ENCODE assay signal across 19 cellular contexts in genomic region chr12:778615-779014, GRCh38. TPM values are rescaled to one million over a fixed set of nuclear protein-coding genes. Genes with fewer than 3 reads are reported as not detected.
DNase-seq lines count a peak whose midpoint lies in the region; ATAC-seq, FAIRE-seq and TF ChIP-seq lines count a peak whose summit lies in the region.
"Had no signal": no experiment of that assay in that cellular context is flagged by ENCODE, and none has a peak within 500 bp of the region (broad histone marks: within the 10 kb centered on the region; RNA-seq: fewer than 3 reads in every experiment).

No MANE protein-coding gene starts in this region.

- no TSS peak for BruUV-seq in IMR-90 (replicated peaks; lab: Mats Ljungman, UMichigan)

- H3K23ac ChIP-seq in IMR-90 (ENCODE audit: low read depth, low read length): no peak overlapping the region; the same call in 1 of the 2 replicates

- no peaks in the 10 kb centered on the region for H3K9me3 ChIP-seq in IMR-90 (ENCODE audit: control insufficient read depth, insufficient read depth, low read length)
- H3K9me3 ChIP-seq in osteoblast (ENCODE audit: low read depth, low read length): no peaks in the 10 kb centered on the region
- no peaks in the 10 kb centered on the region for H3K9me3 ChIP-seq in tibial nerve
- no peaks in the 10 kb centered on the region for H3K9me3 ChIP-seq in body of pancreas
- H3K9me3 ChIP-seq: ascending aorta, Caco-2, tibial artery had no signal

- H4K91ac ChIP-seq in IMR-90 (ENCODE audit: insufficient read depth, low read depth, low read length): no peak overlapping the region

- peaks cover 50% of the 10 kb centered on the region for H3K4me1 Mint-ChIP-seq in activated CD4-positive, alpha-beta T cell treated with anti-CD3 and anti-CD28 coated beads, Interleukin-2, amount 10 ng/mL, durations not matched to agents 24 days and 14 days
- peaks cover 73% of the 10 kb centered on the region for H3K4me1 Mint-ChIP-seq in activated naive CD8-positive, alpha-beta T cell treated with anti-CD3 and anti-CD28 coated beads, Interleukin-2, amount 50 U/mL, for 24 hours

- no peak overlapping the region for H2BK20ac ChIP-seq in IMR-90 (ENCODE audit: low read depth, low read length)

- H2BK15ac ChIP-seq in IMR-90 (ENCODE audit: low read depth, low read length): no peak overlapping the region

- no peak for TF ChIP-seq RAD21 in IMR-90 (IDR thresholded peaks at IDR 0.05; ENCODE audit: low read length)

- POLR2A ChIA-PET in IMR-90 (lab: Charles Lee; ENCODE audit: unreplicated experiment): no interaction called here

- dilution Hi-C loops in IMR-90 (cut with HindIII; ENCODE audit: low sequenced_read_pairs, unreplicated experiment): no loop called here

- intact Hi-C loops in activated CD4-positive, alpha-beta T cell treated with anti-CD3 and anti-CD28 coated beads, Interleukin-2, amount 10 ng/mL, durations not matched to agents 24 days and 14 days (cut with micrococcal nuclease): loop anchor here (2.0 kb wide), 1 partner anchor 16 kb away; no protein-coding TSS in a partner anchor
- intact Hi-C loops in IMR-90 (cut with micrococcal nuclease) (loop anchor here (5.0 kb wide), 1 partner anchor 34 kb away; no protein-coding TSS in a partner anchor), body of pancreas (cut with DNase I) (no loop called here)

- peak overlapping the region; percentile 28 for H2BK5ac ChIP-seq in IMR-90 (ENCODE audit: low read depth, low read length, poor library complexity, severe bottlenecking)

- ATAC-seq in IMR-90 (ENCODE audit: low read depth): no peak
- no peak for ATAC-seq in activated naive CD8-positive, alpha-beta T cell treated with anti-CD3 and anti-CD28 coated beads, Interleukin-2, amount 50 U/mL, for 24 hours
- ATAC-seq in body of pancreas: no peak

- peaks cover 10% of the 10 kb centered on the region for H3K36me3 Mint-ChIP-seq in activated CD4-positive, alpha-beta T cell treated with anti-CD3 and anti-CD28 coated beads, Interleukin-2, amount 10 ng/mL, durations not matched to agents 24 days and 14 days (ENCODE audit: low read depth)
- H3K36me3 Mint-ChIP-seq in activated naive CD8-positive, alpha-beta T cell treated with anti-CD3 and anti-CD28 coated beads, Interleukin-2, amount 50 U/mL, for 24 hours (ENCODE audit: low read depth): peaks cover 7% of the 10 kb centered on the region

- H3K4ac ChIP-seq in IMR-90 (ENCODE audit: low read depth, low read length): no peak overlapping the region

- no peak overlapping the region for H2AK9ac ChIP-seq in IMR-90 (replicated peaks; ENCODE audit: low read depth, low read length, poor library complexity)

- H3K4me2 ChIP-seq in IMR-90 (ENCODE audit: low read depth, low read length) (no peak overlapping the region), osteoblast (ENCODE audit: insufficient read depth, low read length) (peak overlapping the region; percentile 73)
- H3K4me2 ChIP-seq: KMS-11 had no signal

- CTCF ChIA-PET in IMR-90 (lab: Yijun Ruan, JAX): no interaction called here

- no peak overlapping the region for H4K8ac ChIP-seq in IMR-90 (ENCODE audit: low read depth in 2 of 2, low read length in 2 of 2)

- no peak overlapping the region for H3K4me3 ChIP-seq in IMR-90 (ENCODE audit: insufficient read depth, low read depth, low read length)
- no peak overlapping the region for H3K4me3 ChIP-seq in osteoblast (ENCODE audit: insufficient read depth, low read length)
- H3K4me3 ChIP-seq in tibial nerve: no peak overlapping the region
- H3K4me3 ChIP-seq in body of pancreas: no peak overlapping the region
- H3K4me3 ChIP-seq: tibial artery had no signal

- H4K5ac ChIP-seq in IMR-90 (ENCODE audit: low read depth, low read length): no peak overlapping the region

- WGBS in IMR-90 (ENCODE audit: extremely low coverage in 2 of 2, insufficient read length in 1 of 2), 2 experiments: no CpG with 5 or more reads among the region's 6 CpGs
- WGBS in tibial nerve, 2 donors: 89 to 91% methylated on average over 6 of the region's 6 CpGs
- WGBS in body of pancreas, 2 donors: 37 to 48% methylated on average over 6 of the region's 6 CpGs

- peaks cover 22% of the 10 kb centered on the region for H3K9me1 ChIP-seq in IMR-90 (ENCODE audit: insufficient read depth, low read length)

- H3K9me3 Mint-ChIP-seq in activated CD4-positive, alpha-beta T cell treated with anti-CD3 and anti-CD28 coated beads, Interleukin-2, amount 10 ng/mL, durations not matched to agents 24 days and 14 days: no peaks in the 10 kb centered on the region
- H3K9me3 Mint-ChIP-seq in activated naive CD8-positive, alpha-beta T cell treated with anti-CD3 and anti-CD28 coated beads, Interleukin-2, amount 50 U/mL, for 24 hours: no peaks in the 10 kb centered on the region

- H3K4me3 Mint-ChIP-seq in activated CD4-positive, alpha-beta T cell treated with anti-CD3 and anti-CD28 coated beads, Interleukin-2, amount 10 ng/mL, durations not matched to agents 24 days and 14 days: peak overlapping the region; percentile 36
- peak overlapping the region; percentile 66 for H3K4me3 Mint-ChIP-seq in activated naive CD8-positive, alpha-beta T cell treated with anti-CD3 and anti-CD28 coated beads, Interleukin-2, amount 50 U/mL, for 24 hours

- no peaks in the 10 kb centered on the region for H3K27me3 ChIP-seq in IMR-90 (ENCODE audit: control insufficient read depth, insufficient read depth, low read length)
- H3K27me3 ChIP-seq in osteoblast (ENCODE audit: insufficient read depth, low read length): no peaks in the 10 kb centered on the region
- H3K27me3 ChIP-seq in tibial nerve: no peaks in the 10 kb centered on the region
- no peaks in the 10 kb centered on the region for H3K27me3 ChIP-seq in body of pancreas
- H3K27me3 ChIP-seq: ascending aorta, tibial artery had no signal

- H3K27me3 Mint-ChIP-seq in activated CD4-positive, alpha-beta T cell treated with anti-CD3 and anti-CD28 coated beads, Interleukin-2, amount 10 ng/mL, durations not matched to agents 24 days and 14 days: no peaks in the 10 kb centered on the region
- no peaks in the 10 kb centered on the region for H3K27me3 Mint-ChIP-seq in activated naive CD8-positive, alpha-beta T cell treated with anti-CD3 and anti-CD28 coated beads, Interleukin-2, amount 50 U/mL, for 24 hours

- no peak for TF ChIP-seq POLR2A in IMR-90 (IDR thresholded peaks at IDR 0.05; ENCODE audit: low read depth, low read length)
- no peak for TF ChIP-seq POLR2A in tibial nerve (IDR thresholded peaks at IDR 0.05)
- TF ChIP-seq POLR2A in body of pancreas (IDR thresholded peaks at IDR 0.05): no peak
- TF ChIP-seq POLR2A in GM12892 (IDR thresholded peaks at IDR 0.05; ENCODE audit: low read depth, low read length): no peak

- TF ChIP-seq CTCF in IMR-90 (conservative IDR thresholded peaks at IDR 0.05; ENCODE audit: low read depth, low read length) (no peak), osteoblast (IDR thresholded peaks at IDR 0.05; ENCODE audit: extremely low read depth, low read depth, low read length) (no peak), tibial nerve (IDR thresholded peaks at IDR 0.05) (no peak), body of pancreas (IDR thresholded peaks at IDR 0.05) (no peak)

- peaks cover 8% of the 10 kb centered on the region for H3K4me1 ChIP-seq in IMR-90 (ENCODE audit: control insufficient read depth, insufficient read depth, low read length)
- H3K4me1 ChIP-seq in osteoblast (ENCODE audit: insufficient read depth, low read length): peaks cover 45% of the 10 kb centered on the region
- peaks cover 3 to 81% (median 39%) of the 10 kb centered on the region in 4 donors for H3K4me1 ChIP-seq in tibial nerve
- H3K4me1 ChIP-seq in body of pancreas: peaks cover 45% of the 10 kb centered on the region

- peak overlapping the region; percentile 44; the same call in 1 of the 2 replicates for H2AK5ac ChIP-seq in IMR-90 (ENCODE audit: low read depth, low read length)

- DNase-seq in activated CD4-positive, alpha-beta T cell treated with anti-CD3 and anti-CD28 coated beads, Interleukin-2, amount 10 ng/mL, durations not matched to agents 24 days and 14 days: no peak
- DNase-seq in activated CD4-positive, alpha-beta T cell treated with anti-CD3 and anti-CD28 coated beads, Interleukin-2, amount 50 U/mL, for 48 hours: no peak
- DNase-seq in IMR-90 (no peak), osteoblast (ENCODE audit: insufficient read length, low spot score, missing footprints) (no peak), tibial nerve (ENCODE audit: low spot score in 2 of 2) (no peak), body of pancreas (no peak), GM12892 (ENCODE audit: insufficient read length) (no peak)
- DNase-seq in activated naive CD8-positive, alpha-beta T cell treated with anti-CD3 and anti-CD28 coated beads, Interleukin-2, amount 50 U/mL, for 24 hours: no peak
- DNase-seq: activated CD8-positive, alpha-beta memory T cell treated with anti-CD3 and anti-CD28 coated beads, Interleukin-2, amount 50 U/mL, for 4 hours; Caco-2; dermis blood vessel endothelial cell; GF-D8; hippocampal formation; NCI-H226; SHP77 treated with DMSO at 0.1 percent for 48 hours; tibial artery had no signal

- peaks cover 20 to 59% of the 10 kb centered on the region in 2 experiments for H3K79me1 ChIP-seq in IMR-90 (ENCODE audit: low read depth in 1 of 2, low read length in 2 of 2)

- peaks cover 97% of the 10 kb centered on the region for H3K79me2 ChIP-seq in osteoblast (ENCODE audit: insufficient read depth, low read length)

- H3K27ac Mint-ChIP-seq in activated CD4-positive, alpha-beta T cell treated with anti-CD3 and anti-CD28 coated beads, Interleukin-2, amount 10 ng/mL, durations not matched to agents 24 days and 14 days: no peak overlapping the region
- H3K27ac Mint-ChIP-seq in activated naive CD8-positive, alpha-beta T cell treated with anti-CD3 and anti-CD28 coated beads, Interleukin-2, amount 50 U/mL, for 24 hours: peak overlapping the region; percentile 26

- H3K27ac ChIP-seq in IMR-90 (ENCODE audit: insufficient read depth, low read length) (no peak overlapping the region), osteoblast (ENCODE audit: low read depth, low read length) (peak overlapping the region; percentile 86), tibial nerve (no peak overlapping the region), body of pancreas (no peak overlapping the region)
- H3K27ac ChIP-seq: HL-60, KMS-11, tibial artery had no signal

- no peak overlapping the region for H2AFZ ChIP-seq in IMR-90 (replicated peaks; ENCODE audit: low read length, poor library complexity)
- H2AFZ ChIP-seq in osteoblast (ENCODE audit: low read length): no peak overlapping the region

- H3K56ac ChIP-seq in IMR-90 (ENCODE audit: extremely low read depth, insufficient read depth, low read length): no peak overlapping the region

- H4K20me1 ChIP-seq in IMR-90 (ENCODE audit: insufficient read depth, low read length) (peaks cover 48% of the 10 kb centered on the region), osteoblast (ENCODE audit: insufficient read depth, low read length) (peaks cover 30% of the 10 kb centered on the region)

- H3K36me3 ChIP-seq in IMR-90 (ENCODE audit: control insufficient read depth, insufficient read depth, low read length): no peaks in the 10 kb centered on the region
- H3K36me3 ChIP-seq in osteoblast (ENCODE audit: insufficient read depth, low read length): no peaks in the 10 kb centered on the region
- no peaks in the 10 kb centered on the region for H3K36me3 ChIP-seq in tibial nerve
- no peaks in the 10 kb centered on the region for H3K36me3 ChIP-seq in body of pancreas (replicated peaks in 1 of 2; ENCODE audit: insufficient read depth in 1 of 2, low read depth in 2 of 2)
- H3K36me3 ChIP-seq: ascending aorta, tibial artery had no signal

- H2BK120ac ChIP-seq in IMR-90 (ENCODE audit: low read depth, low read length): no peak overlapping the region

- H3K14ac ChIP-seq in IMR-90 (replicated peaks; ENCODE audit: low read depth, low read length): no peak overlapping the region

- no peak overlapping the region for H3K18ac ChIP-seq in IMR-90 (ENCODE audit: low read depth, low read length)

- no peak for TF ChIP-seq EP300 in tibial nerve (IDR thresholded peaks at IDR 0.05)

- in situ Hi-C loops in IMR-90 (cut with MboI; ENCODE audit: low sequenced_read_pairs): no loop called here

- no peak for FAIRE-seq in GM12892 (lab: Jason Lieb, UNC)

- H3K9ac ChIP-seq in IMR-90 (ENCODE audit: low read depth, low read length): no peak overlapping the region
- H3K9ac ChIP-seq: KMS-11 had no signal

RNA-seq across cellular contexts. Expression of gene WNK1, which starts 26.2 kb away (rescaled TPM):
- total RNA-seq in activated CD4-positive, alpha-beta T cell treated with anti-CD3 and anti-CD28 coated beads, Interleukin-2, amount 10 ng/mL, durations not matched to agents 24 days and 14 days: 156 TPM in 2 replicates
- total RNA-seq in IMR-90 (2012; rRNA removed): 38.3 and 42.8 TPM in 2 replicates
- 28.3 and 36.9 TPM in 2 replicates for polyA plus RNA-seq in IMR-90 (2012; rRNA removed)
- polyA plus RNA-seq in IMR-90 (2012; cell fraction: cytosol; rRNA removed): 12.2 and 22.4 TPM in 2 replicates
- 45.1 and 55.1 TPM in 2 replicates for polyA plus RNA-seq in IMR-90 (2012; cell fraction: nucleus; rRNA removed; ENCODE audit: low replicate concordance)
- 110 and 127 TPM in 2 replicates for total RNA-seq in osteoblast
- total RNA-seq in tibial nerve: 100 to 1,000 TPM; 153 to 220 (median 178) TPM
- total RNA-seq in body of pancreas: 10 to 100 TPM; 56.6 to 96.6 TPM
- polyA plus RNA-seq in GM12892 (2012; ENCODE audit: missing spikeins): 83.8 TPM
